1 cellular context compared by ENCODE assay signal in the genomic region with DNA sequence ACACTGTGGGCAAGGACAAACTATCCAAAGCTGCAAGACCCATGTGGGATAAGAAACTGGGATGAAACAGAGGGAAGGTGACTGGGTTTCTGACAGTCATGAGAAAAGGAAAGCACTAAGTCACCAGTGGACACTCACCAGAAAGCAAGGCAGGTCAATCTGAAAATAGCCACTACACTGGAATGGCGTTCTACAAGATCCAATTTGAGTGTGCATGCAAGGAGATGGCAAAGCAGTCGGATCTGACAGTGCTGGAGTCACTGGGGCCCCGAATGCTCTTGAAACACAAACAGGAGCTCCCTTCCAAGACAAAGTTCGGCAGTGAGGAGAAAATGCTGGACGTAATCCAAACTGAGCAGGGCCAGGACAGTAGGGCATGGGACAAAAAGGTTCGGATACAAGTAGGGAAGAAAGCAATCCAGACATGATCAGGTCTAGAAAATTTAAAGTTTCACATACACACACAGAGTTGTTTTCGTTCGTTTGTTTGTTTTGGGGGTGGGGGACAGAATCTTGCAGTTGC.
TF ChIP-seq lines count a peak whose summit lies in the region.

No MANE protein-coding gene starts in this region.

TF ChIP-seq in GM23338, 12 proteins besides CTCF, POLR2A, EP300 and RAD21 (continued from another document):
- TF ChIP-seq EZH2 (IDR thresholded peaks at IDR 0.05; ENCODE audit: low read depth, unreplicated experiment) (no peak), CREB1 (CRISPR knock-in tag; IDR thresholded peaks at IDR 0.05; ENCODE audit: low read depth) (no peak), POLR2AphosphoS5 (IDR thresholded peaks at IDR 0.05; ENCODE audit: low read depth) (no peak)
